21 cellular contexts compared by ENCODE assay signal in the genomic region with DNA sequence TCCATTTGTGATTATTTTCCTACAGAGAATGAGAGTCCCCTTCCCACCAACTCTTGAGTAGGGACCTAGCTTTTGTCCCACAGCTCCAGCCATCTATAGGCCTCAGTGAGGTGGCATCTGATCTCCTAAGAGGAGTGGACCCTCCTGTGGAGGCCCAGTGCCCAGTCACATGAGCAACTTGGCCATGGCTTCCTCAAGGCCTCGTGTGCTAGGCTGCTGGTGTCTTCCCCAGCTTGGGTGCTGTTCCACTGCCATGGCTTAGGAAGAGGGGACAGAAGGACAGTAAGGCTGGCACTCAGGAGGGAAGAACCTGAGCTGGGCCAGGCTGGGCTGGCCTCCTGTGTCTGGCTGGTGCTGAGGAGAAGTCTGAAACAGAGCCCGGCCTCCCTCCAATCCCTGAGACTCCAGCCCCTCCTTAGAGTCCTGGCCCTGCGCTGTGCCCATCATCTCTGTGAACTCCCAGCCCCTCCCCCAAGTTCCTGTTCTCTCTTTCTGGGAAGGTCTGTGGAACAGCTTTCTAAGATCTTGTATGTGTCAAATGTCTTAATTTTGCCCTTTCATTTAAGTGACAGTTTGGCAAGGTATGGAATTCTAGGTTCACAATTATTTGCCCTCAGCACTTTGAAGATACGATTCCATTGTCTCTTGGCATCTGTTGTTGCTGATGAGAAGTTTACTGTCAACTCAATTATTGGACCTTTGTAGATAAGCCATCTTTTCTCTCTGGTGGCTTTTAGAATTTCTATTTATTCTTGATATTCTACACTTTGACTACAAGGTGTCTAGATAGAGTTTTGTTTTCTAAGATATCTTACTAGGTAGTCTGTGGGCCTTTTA. TPM values are rescaled to one million over a fixed set of nuclear protein-coding genes. Genes with fewer than 3 reads are reported as not detected.
A peak's percentile ranks its signal among the peaks of the same experiment; 100 is the strongest.
DNase-seq lines count a peak whose midpoint lies in the region; ATAC-seq and TF ChIP-seq lines count a peak whose summit lies in the region.
"Had no signal": no experiment of that assay in that cellular context is flagged by ENCODE, and none has a peak within 500 bp of the region (broad histone marks: within the 10 kb centered on the region; RNA-seq: fewer than 3 reads in every experiment).

No MANE protein-coding gene starts in this region.

- H3K4me1 ChIP-seq in osteoblast (ENCODE audit: insufficient read depth, low read length) = no peaks in the 10 kb centered on the region
- no peaks in the 10 kb centered on the region for H3K4me1 ChIP-seq in colonic mucosa
- H3K4me1 ChIP-seq: BE2C, HAP-1 had no signal

- DNase-seq in activated B cell treated with CpG ODN at 0.5 μM for 24 hours (no peak), chondrocyte (ENCODE audit: low spot score) (peak; percentile 60), osteoblast (ENCODE audit: insufficient read length, low spot score, missing footprints) (peak; percentile 45), colonic mucosa (no peak)
- no peak for DNase-seq in activated T-cell treated with anti-CD3 and anti-CD28 coated beads, Interleukin-2, amount 50 U/mL, for 48 hours
- DNase-seq: BE2C; C1 segment of cervical spinal cord; CD4-positive, CD25-positive, alpha-beta regulatory T cell; CD8-positive, alpha-beta memory T cell; COR-L47; DMS 273 treated with DMSO at 0.1 percent for 48 hours; DMS53; DND-41; EL; IMR-90 had no signal

- no peak overlapping the region for H3K9ac ChIP-seq in colonic mucosa (ENCODE audit: low read depth in 2 of 2, low read length in 2 of 2)

- H2AFZ ChIP-seq in osteoblast (ENCODE audit: low read length) = no peak overlapping the region

- H3K9me3 Mint-ChIP-seq in IgD-negative memory B cell (peaks cover 2 to 8% (median 3%) of the 10 kb centered on the region in 3 donors), activated B cell treated with CpG ODN at 0.5 μM for 24 hours (peaks cover 2% of the 10 kb centered on the region), chondrocyte (ENCODE audit: low read depth) (peaks cover 13% of the 10 kb centered on the region)
- H3K9me3 Mint-ChIP-seq: CD8-positive, alpha-beta memory T cell had no signal

- H3K27me3 ChIP-seq in osteoblast (ENCODE audit: insufficient read depth, low read length) (no peaks in the 10 kb centered on the region), colonic mucosa (no peaks in the 10 kb centered on the region)
- H3K27me3 ChIP-seq: BE2C had no signal

- H3K79me2 ChIP-seq in osteoblast (ENCODE audit: insufficient read depth, low read length) = no peaks in the 10 kb centered on the region

- H3K27ac ChIP-seq in osteoblast (ENCODE audit: low read depth, low read length) = no peak overlapping the region
- no peak overlapping the region for H3K27ac ChIP-seq in colonic mucosa

- H3K4me3 ChIP-seq in osteoblast (ENCODE audit: insufficient read depth, low read length) = no peak overlapping the region
- no peak overlapping the region for H3K4me3 ChIP-seq in colonic mucosa
- H3K4me3 ChIP-seq: GM12878, HAP-1 had no signal

- CTCF ChIA-PET in activated B cell treated with CpG ODN at 0.5 μM for 24 hours (lab: Charles Lee) = interaction anchor here (1.3 to 7.7 kb wide), 2 partner anchors 68 to 74 kb away, joined by 3 to 82 read pairs; no protein-coding TSS in a partner anchor

- H3K9me3 ChIP-seq in osteoblast (ENCODE audit: low read depth, low read length) (no peaks in the 10 kb centered on the region), colonic mucosa (no peaks in the 10 kb centered on the region)
- H3K9me3 ChIP-seq: BE2C had no signal

- H3K36me3 Mint-ChIP-seq in IgD-negative memory B cell = peaks cover 10% of the 10 kb centered on the region
- peaks cover 56% of the 10 kb centered on the region for H3K36me3 Mint-ChIP-seq in activated B cell treated with CpG ODN at 0.5 μM for 24 hours (ENCODE audit: low read depth)
- H3K36me3 Mint-ChIP-seq in chondrocyte (ENCODE audit: low read depth) = peaks cover 21% of the 10 kb centered on the region

- H3K27ac Mint-ChIP-seq in IgD-negative memory B cell = peak overlapping the region in 2 of 3 donors; percentile 21 to 64
- H3K27ac Mint-ChIP-seq in activated B cell treated with CpG ODN at 0.5 μM for 24 hours = peak overlapping the region; percentile 46
- H3K27ac Mint-ChIP-seq in chondrocyte (ENCODE audit: unreplicated experiment) = no peak overlapping the region

- POLR2A ChIA-PET in activated B cell treated with CpG ODN at 0.5 μM for 24 hours (lab: Charles Lee) = interaction anchor here (0.6 kb wide), 1 partner anchor 55 kb away, joined by 4 read pairs; no protein-coding TSS in a partner anchor

- H3K36me3 ChIP-seq in osteoblast (ENCODE audit: insufficient read depth, low read length) (no peaks in the 10 kb centered on the region), colonic mucosa (no peaks in the 10 kb centered on the region)
- H3K36me3 ChIP-seq: BE2C had no signal

- H3K4me3 Mint-ChIP-seq in IgD-negative memory B cell (no peak overlapping the region), activated B cell treated with CpG ODN at 0.5 μM for 24 hours (no peak overlapping the region), chondrocyte (ENCODE audit: unreplicated experiment) (no peak overlapping the region)
- H3K4me3 Mint-ChIP-seq: CD4-positive, CD25-positive, alpha-beta regulatory T cell; CD8-positive, alpha-beta memory T cell had no signal

- H3K27me3 Mint-ChIP-seq in IgD-negative memory B cell (no peaks in the 10 kb centered on the region), activated B cell treated with CpG ODN at 0.5 μM for 24 hours (no peaks in the 10 kb centered on the region), chondrocyte (ENCODE audit: low read depth) (no peaks in the 10 kb centered on the region)
- H3K27me3 Mint-ChIP-seq: CD8-positive, alpha-beta memory T cell had no signal

- TF ChIP-seq CTCF in activated B cell treated with CpG ODN at 0.5 μM for 24 hours (IDR thresholded peaks at IDR 0.05) = no peak
- no peak for TF ChIP-seq CTCF in chondrocyte (IDR thresholded peaks at IDR 0.05)
- no peak for TF ChIP-seq CTCF in osteoblast (IDR thresholded peaks at IDR 0.05; ENCODE audit: extremely low read depth, low read depth, low read length)
- no peak for TF ChIP-seq CTCF in colonic mucosa (IDR thresholded peaks at IDR 0.05)

- peaks cover 0 to 5% (median 0%) of the 10 kb centered on the region in 3 donors for H3K4me1 Mint-ChIP-seq in IgD-negative memory B cell
- peaks cover 2% of the 10 kb centered on the region for H3K4me1 Mint-ChIP-seq in activated B cell treated with CpG ODN at 0.5 μM for 24 hours
- peaks cover 21% of the 10 kb centered on the region for H3K4me1 Mint-ChIP-seq in chondrocyte (ENCODE audit: low read depth)

- no peaks in the 10 kb centered on the region for H4K20me1 ChIP-seq in osteoblast (ENCODE audit: insufficient read depth, low read length)

- intact Hi-C loops in activated B cell treated with CpG ODN at 0.5 μM for 24 hours (cut with micrococcal nuclease) = no loop called here
- intact Hi-C loops in colonic mucosa (cut with DNase I) = no loop called here

- H3K4me2 ChIP-seq in osteoblast (ENCODE audit: insufficient read depth, low read length) = no peak overlapping the region

- ATAC-seq in activated B cell treated with CpG ODN at 0.5 μM for 24 hours (ENCODE audit: low read depth) (no peak), HG02973 (IDR thresholded peaks at IDR 0.05; ENCODE audit: unreplicated experiment) (no peak), HG02970 (IDR thresholded peaks at IDR 0.05; ENCODE audit: low FRiP score, unreplicated experiment) (no peak)
- ATAC-seq: GM12878 had no signal

RNA-seq across cellular contexts. Expression of gene KCNQ4, which starts 7.1 kb away (rescaled TPM):
- polyA plus RNA-seq in IgD-negative memory B cell = not detected
- 0.20 and 0.27 TPM in 2 replicates for total RNA-seq in activated B cell treated with CpG ODN at 0.5 μM for 24 hours
- total RNA-seq in chondrocyte = 0.60 to 3.4 TPM (median 3.0 TPM) in 3 replicates
- total RNA-seq in osteoblast = not detected in 2 replicates
- total RNA-seq in colonic mucosa = 1 to 10 TPM; 1.8 to 1.9 TPM
- total RNA-seq: A172, IMR-90 had no signal
- polyA plus RNA-seq: CD8-positive, alpha-beta memory T cell had no signal

Comparison
In these comparisons a context has a peak if more than half of its experiments do, and no peak if none do; other contexts are left out.
1. DNase-seq: peak in chondrocyte (single experiment) and osteoblast (single experiment); none in activated B cell treated with CpG ODN at 0.5 μM for 24 hours (single experiment), colonic mucosa (single experiment) and activated T-cell treated with anti-CD3 and anti-CD28 coated beads, Interleukin-2, amount 50 U/mL, for 48 hours (0 of 2).